ENCODE assay signal across 28 cellular contexts in the genomic region with DNA sequence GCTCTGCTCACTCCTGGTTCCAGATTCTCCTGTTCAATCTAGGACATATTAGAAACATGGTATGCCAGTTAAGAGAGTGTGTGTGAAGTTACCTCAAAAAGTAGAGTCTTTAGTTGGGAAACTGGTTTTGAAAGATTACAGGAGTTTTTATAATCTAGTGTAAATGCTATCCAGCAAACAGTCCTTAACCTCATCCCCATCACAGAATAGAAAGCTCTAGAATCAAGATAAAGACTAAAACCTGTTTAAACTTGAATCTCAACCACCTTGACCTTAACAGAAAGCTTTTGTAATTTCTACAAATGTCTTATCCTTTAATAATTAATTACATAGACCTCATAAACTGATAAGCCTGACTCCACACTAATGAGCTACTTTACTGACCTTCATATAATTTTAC.
"Had no signal": no experiment of that assay in that cellular context is flagged by ENCODE, and none has a peak within 500 bp of the region (broad histone marks: within the 10 kb centered on the region; RNA-seq: fewer than 3 reads in every experiment).

No MANE protein-coding gene starts in this region.

- DNase-seq: activated CD4-positive, alpha-beta T cell treated with anti-CD3 and anti-CD28 coated beads for 36 hours; activated CD4-positive, alpha-beta T cell treated with anti-CD3 and anti-CD28 coated beads, Interleukin-2, amount 10 ng/mL, durations not matched to agents 7 days and 5 days; activated CD4-positive, alpha-beta T cell treated with anti-CD3 and anti-CD28 coated beads, Interleukin-2, amount 50 U/mL, for 48 hours; activated CD8-positive, alpha-beta T cell treated with anti-CD3 and anti-CD28 coated beads, Interleukin-2, amount 10 ng/mL, durations not matched to agents 7 days and 5 days; activated gamma-delta T cell; activated naive CD4-positive, alpha-beta T cell treated with Interleukin-2 at 50 U/mL for 16 hours; activated naive CD8-positive, alpha-beta T cell treated with anti-CD3 and anti-CD28 coated beads, Interleukin-2, amount 10 ng/mL, durations not matched to agents 7 days and 5 days; activated T-cell treated with anti-CD3 and anti-CD28 coated beads, Interleukin-2, amount 50 U/mL, for 24 hours; amygdala; NCI-H1092 treated with DMSO at 0.1 percent for 48 hours; NCI-H1417; NCI-H146; NCI-H187; NCI-H2029 treated with DMSO at 0.1 percent for 48 hours; NCI-H345; NCI-H524 treated with DMSO at 0.1 percent for 48 hours; PC-9; SJCRH30; SW 1271; T-helper 1 cell; T1000 had no signal

- ATAC-seq: activated CD4-positive, alpha-beta T cell treated with anti-CD3 and anti-CD28 coated beads for 36 hours; activated CD4-positive, CD25-positive, alpha-beta regulatory T cell treated with anti-CD3 and anti-CD28 coated beads, Interleukin-2, amount 50 U/mL, for 24 hours; activated CD8-positive, alpha-beta T cell treated with anti-CD3 and anti-CD28 coated beads, Interleukin-2, amount 10 ng/mL, durations not matched to agents 7 days and 5 days; K562; Right ventricle myocardium inferior; WTC11 had no signal

- H3K9me3 ChIP-seq: ascending aorta, SJCRH30 had no signal

- H3K36me3 ChIP-seq: ascending aorta, cardiac muscle cell, SJCRH30 had no signal

- H3K4me3 ChIP-seq: ascending aorta, cardiac muscle cell, K562, PC-9, SJCRH30 had no signal

- H3K27me3 ChIP-seq: ascending aorta, cardiac muscle cell, SJCRH30 had no signal

- H2AFZ ChIP-seq: PC-9 had no signal

- H3K4me1 ChIP-seq: ascending aorta, SJCRH30 had no signal

- H3K4me2 ChIP-seq: PC-9 had no signal

- H3K27ac ChIP-seq: ascending aorta, cardiac muscle cell, PC-9, RWPE1, SJCRH30 had no signal
